In the genomic region with DNA sequence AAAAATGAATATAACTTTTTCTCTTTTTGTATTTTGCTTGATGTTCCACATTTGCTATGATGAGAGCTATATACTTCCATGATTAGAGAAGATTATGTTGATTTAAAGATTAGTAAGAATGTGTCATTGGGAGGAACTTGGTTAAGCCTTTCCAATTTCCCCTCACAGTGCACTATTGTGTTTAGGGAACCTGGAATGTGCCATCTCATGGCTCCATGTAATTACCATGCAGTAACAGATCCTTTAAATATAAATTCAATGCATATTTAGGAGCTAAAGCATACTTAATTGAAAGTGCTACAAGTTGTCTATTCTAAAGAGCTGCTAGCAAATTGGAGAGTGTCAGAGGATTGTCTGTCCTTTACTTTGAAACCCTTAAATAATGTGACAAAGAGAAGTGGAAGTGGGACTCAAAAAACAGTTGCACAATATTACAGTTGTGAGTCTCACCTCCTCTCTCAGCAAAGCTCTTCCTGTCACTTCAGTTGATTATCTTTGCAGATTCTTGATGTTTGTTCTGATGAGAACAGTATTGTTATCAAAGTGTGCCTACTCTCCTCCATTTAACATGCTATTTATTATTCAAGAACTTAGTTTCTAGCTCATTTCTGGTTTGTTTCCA, we compare ENCODE assay signal across 18 cellular contexts.
DNase-seq lines count a peak whose midpoint lies in the region; ATAC-seq and TF ChIP-seq lines count a peak whose summit lies in the region.
"Had no signal": no experiment of that assay in that cellular context is flagged by ENCODE, and none has a peak within 500 bp of the region (broad histone marks: within the 10 kb centered on the region; RNA-seq: fewer than 3 reads in every experiment).

No MANE protein-coding gene starts in this region.

- no peaks in the 10 kb centered on the region for H3K23me2 ChIP-seq in H9 (ENCODE audit: insufficient read length, low read depth, low read length, poor library complexity, severe bottlenecking)

- H3K56ac ChIP-seq in H9 (ENCODE audit: insufficient read length, low read depth, low read length) = no peak overlapping the region

- H3K4me3 Mint-ChIP-seq in MCF 10A (ENCODE audit: unreplicated experiment) (no peak overlapping the region), type B pancreatic cell (no peak overlapping the region), H9 (no peak overlapping the region)
- H3K4me3 Mint-ChIP-seq: activated naive CD8-positive, alpha-beta T cell; activated T-cell treated with anti-CD3 and anti-CD28 coated beads, Interleukin-2, amount 50 U/mL, for 24 hours; CD8-positive, alpha-beta memory T cell; central memory CD8-positive, alpha-beta T cell; HFFc6 had no signal

- no peak overlapping the region for H3K27ac ChIP-seq in breast epithelium
- no peak overlapping the region for H3K27ac ChIP-seq in RWPE2 (ENCODE audit: poor library complexity, severe bottlenecking)
- no peak overlapping the region for H3K27ac ChIP-seq in fibroblast of lung (ENCODE audit: insufficient read depth, low read length)
- H3K27ac ChIP-seq in dorsolateral prefrontal cortex = no peak overlapping the region
- no peak overlapping the region for H3K27ac ChIP-seq in H9 (ENCODE audit: insufficient read length, low read depth, low read length)
- H3K27ac ChIP-seq: A549, stomach had no signal

- intact Hi-C loops in MCF 10A (cut with micrococcal nuclease) (no loop called here), breast epithelium (cut with DNase I; ENCODE audit: low total_unique reads) (no loop called here), dorsolateral prefrontal cortex (cut with DNase I) (no loop called here)

- H4K20me1 ChIP-seq in fibroblast of lung (ENCODE audit: control insufficient read depth, extremely low read depth, insufficient read depth, low read length) = no peaks in the 10 kb centered on the region
- H4K20me1 ChIP-seq in H9 (ENCODE audit: control insufficient read depth, insufficient read depth, insufficient read length) = no peaks in the 10 kb centered on the region

- no peaks in the 10 kb centered on the region for H3K9me3 ChIP-seq in breast epithelium
- H3K9me3 ChIP-seq in RWPE2 (ENCODE audit: severe bottlenecking) = no peaks in the 10 kb centered on the region
- H3K9me3 ChIP-seq in fibroblast of lung (ENCODE audit: control insufficient read depth, insufficient read depth, low read depth, low read length) = no peaks in the 10 kb centered on the region
- no peaks in the 10 kb centered on the region for H3K9me3 ChIP-seq in H9 (ENCODE audit: control insufficient read depth, low read depth, low read length)
- H3K9me3 ChIP-seq: A549, stomach had no signal

- no peak overlapping the region for H4K91ac ChIP-seq in H9 (ENCODE audit: insufficient read length, low read depth, low read length)

- no peak overlapping the region for H2AFZ ChIP-seq in fibroblast of lung (ENCODE audit: low read length)
- H2AFZ ChIP-seq in H9 (ENCODE audit: low read length) = no peak overlapping the region

- no peak overlapping the region for H2BK20ac ChIP-seq in H9 (ENCODE audit: low read depth, low read length, poor library complexity, severe bottlenecking)

- H2BK15ac ChIP-seq in H9 (ENCODE audit: low read depth, low read length) = no peak overlapping the region

- H3K4me1 ChIP-seq in breast epithelium = no peaks in the 10 kb centered on the region
- peaks cover 20% of the 10 kb centered on the region for H3K4me1 ChIP-seq in RWPE2 (ENCODE audit: insufficient read depth, poor library complexity, severe bottlenecking)
- no peaks in the 10 kb centered on the region for H3K4me1 ChIP-seq in fibroblast of lung (ENCODE audit: control insufficient read depth, extremely low read depth, insufficient read depth, low read length)
- H3K4me1 ChIP-seq in H9 (ENCODE audit: insufficient read depth, low read length) = no peaks in the 10 kb centered on the region; the same call in 1 of the 2 replicates
- H3K4me1 ChIP-seq: A549 had no signal

- no peak overlapping the region for H3T11ph ChIP-seq in H9 (ENCODE audit: low read length)

- no peak for TF ChIP-seq POLR2A in breast epithelium (IDR thresholded peaks at IDR 0.05)

- no peak overlapping the region for H3K14ac ChIP-seq in H9 (ENCODE audit: insufficient read depth, low read length)

- TF ChIP-seq CTCF in MCF 10A (IDR thresholded peaks at IDR 0.05; ENCODE audit: unreplicated experiment) (no peak), breast epithelium (IDR thresholded peaks at IDR 0.05) (no peak), RWPE2 (IDR thresholded peaks at IDR 0.05; ENCODE audit: poor library complexity, severe bottlenecking) (no peak), fibroblast of lung (conservative IDR thresholded peaks at IDR 0.05 in 1 of 2, IDR thresholded peaks at IDR 0.05 in 1 of 2; ENCODE audit: low read depth in 1 of 2, low read length in 2 of 2) (no peak), dorsolateral prefrontal cortex (IDR thresholded peaks at IDR 0.05 in 54 of 56, conservative IDR thresholded peaks at IDR 0.05 in 2 of 56; ENCODE audit: low read depth in 1 of 56, partially characterized antibody in 56 of 56) (no peak), type B pancreatic cell (conservative IDR thresholded peaks at IDR 0.05) (no peak), H9 (conservative IDR thresholded peaks at IDR 0.05) (no peak), GM13976 (IDR thresholded peaks at IDR 0.05; ENCODE audit: borderline replicate concordance, control extremely low read depth, extremely low read depth, insufficient read depth, missing control alignments) (no peak)

- CTCF ChIA-PET in MCF 10A (lab: Yijun Ruan, JAX) = interaction anchor here (0.7 to 0.8 kb wide), 2 partner anchors 15 to 31 kb away, joined by 3 read pairs; no protein-coding TSS in a partner anchor

- H2BK5ac ChIP-seq in H9 (ENCODE audit: insufficient read length, low read length) = no peak overlapping the region

- no peak overlapping the region for H3K4me2 ChIP-seq in fibroblast of lung (ENCODE audit: extremely low read depth, insufficient read depth, low read length)
- H3K4me2 ChIP-seq in H9 (ENCODE audit: insufficient read depth, insufficient read length, low read length) = no peak overlapping the region
- H3K4me2 ChIP-seq: A549 had no signal

- H3K36me3 Mint-ChIP-seq in MCF 10A (ENCODE audit: insufficient read depth, unreplicated experiment) (no peaks in the 10 kb centered on the region), type B pancreatic cell (no peaks in the 10 kb centered on the region), H9 (ENCODE audit: insufficient read depth in 1 of 3, low read depth in 3 of 3) (no peaks in the 10 kb centered on the region)
- H3K36me3 Mint-ChIP-seq: activated naive CD8-positive, alpha-beta T cell; CD8-positive, alpha-beta memory T cell had no signal

- H3K4me1 Mint-ChIP-seq in MCF 10A (ENCODE audit: insufficient read depth, unreplicated experiment) (peaks cover 22% of the 10 kb centered on the region), type B pancreatic cell (ENCODE audit: unreplicated experiment) (no peaks in the 10 kb centered on the region), H9 (peaks cover 8% of the 10 kb centered on the region in 2 experiments)
- H3K4me1 Mint-ChIP-seq: CD8-positive, alpha-beta memory T cell; central memory CD8-positive, alpha-beta T cell had no signal

- H3K23ac ChIP-seq in H9 (ENCODE audit: insufficient read length, low read depth, low read length) = no peak overlapping the region

- no peak overlapping the region for H3K4ac ChIP-seq in H9 (ENCODE audit: low read depth, low read length)

- H2BK12ac ChIP-seq in H9 (ENCODE audit: insufficient read length, low read depth, low read length) = no peak overlapping the region

- no peak overlapping the region for H2BK120ac ChIP-seq in H9 (ENCODE audit: low read depth, low read length, poor library complexity, severe bottlenecking)

- POLR2A ChIA-PET in MCF 10A (lab: Yijun Ruan, JAX) = interaction anchor here (0.6 to 1.8 kb wide), 4 partner anchors 8 to 106 kb away, joined by 3 to 7 read pairs (median 5); no protein-coding TSS in a partner anchor

- H3K36me3 ChIP-seq in breast epithelium (peaks cover 3% of the 10 kb centered on the region), RWPE2 (ENCODE audit: low read depth) (no peaks in the 10 kb centered on the region), fibroblast of lung (ENCODE audit: control insufficient read depth, insufficient read depth, low read length) (no peaks in the 10 kb centered on the region)
- H3K36me3 ChIP-seq: stomach had no signal

- in situ Hi-C loops in GM13976 (cut with MboI; ENCODE audit: low sequenced_read_pairs, unreplicated experiment) = no loop called here

- no peak overlapping the region for H4K8ac ChIP-seq in H9 (replicated peaks; ENCODE audit: insufficient read length, low read depth, low read length)

- no peak overlapping the region for H2AK5ac ChIP-seq in H9 (ENCODE audit: insufficient read length, low read length)

- peak; percentile 61 for ATAC-seq in RWPE2 (ENCODE audit: low read depth)
- ATAC-seq: A549 had no signal

- DNase-seq in MCF 10A (ENCODE audit: unreplicated experiment) (no peak), breast epithelium (ENCODE audit: low spot score in 2 of 2) (no peak), RWPE2 (ENCODE audit: low spot score) (no peak), fibroblast of lung (ENCODE audit: low read depth in 2 of 2) (peak; percentile 9 to 32), dorsolateral prefrontal cortex (no peak), type B pancreatic cell (ENCODE audit: extremely low spot score, unreplicated experiment) (no peak), H9 (no peak), GM13976 (ENCODE audit: low spot score) (no peak)
- DNase-seq: activated CD4-positive, alpha-beta T cell treated with anti-CD3 and anti-CD28 coated beads, Interleukin-2, amount 50 U/mL, for 1 hour; activated T-cell treated with anti-CD3 and anti-CD28 coated beads, Interleukin-2, amount 50 U/mL, for 24 hours; CD8-positive, alpha-beta memory T cell; HFFc6; NCI-H2081 treated with DMSO at 0.1 percent for 48 hours; NCI-H69; stomach had no signal

- H3K27ac Mint-ChIP-seq in MCF 10A (ENCODE audit: low read depth, unreplicated experiment) (peak overlapping the region; percentile 70), type B pancreatic cell (no peak overlapping the region), H9 (no peak overlapping the region)
- H3K27ac Mint-ChIP-seq: activated naive CD8-positive, alpha-beta T cell; activated T-cell treated with anti-CD3 and anti-CD28 coated beads, Interleukin-2, amount 50 U/mL, for 24 hours; CD8-positive, alpha-beta memory T cell; HFFc6 had no signal

- H3K27me3 Mint-ChIP-seq in MCF 10A (ENCODE audit: insufficient read depth, unreplicated experiment) (no peaks in the 10 kb centered on the region), type B pancreatic cell (no peaks in the 10 kb centered on the region), H9 (ENCODE audit: low read depth) (no peaks in the 10 kb centered on the region)
- H3K27me3 Mint-ChIP-seq: activated naive CD8-positive, alpha-beta T cell; activated T-cell treated with anti-CD3 and anti-CD28 coated beads, Interleukin-2, amount 50 U/mL, for 24 hours; central memory CD8-positive, alpha-beta T cell had no signal

- H3K79me2 ChIP-seq in fibroblast of lung (ENCODE audit: control insufficient read depth, insufficient read depth, low read length) (no peaks in the 10 kb centered on the region), H9 (ENCODE audit: insufficient read depth, low read length) (no peaks in the 10 kb centered on the region)

- BruUV-seq in MCF 10A (replicated peaks; lab: Mats Ljungman, UMichigan) = no TSS peak

- H3K9me3 Mint-ChIP-seq in MCF 10A (ENCODE audit: unreplicated experiment) (peaks cover 8% of the 10 kb centered on the region), type B pancreatic cell (no peaks in the 10 kb centered on the region), H9 (no peaks in the 10 kb centered on the region)
- H3K9me3 Mint-ChIP-seq: activated T-cell treated with anti-CD3 and anti-CD28 coated beads, Interleukin-2, amount 50 U/mL, for 24 hours; HFFc6 had no signal

- no peak overlapping the region for H3K9ac ChIP-seq in fibroblast of lung (ENCODE audit: insufficient read depth, low read length)
- no peak overlapping the region for H3K9ac ChIP-seq in H9 (ENCODE audit: extremely low read depth, insufficient read length, low read length)

- H3K18ac ChIP-seq in H9 (ENCODE audit: insufficient read length, low read depth, low read length) = no peak overlapping the region

- H3K4me3 ChIP-seq in breast epithelium = no peak overlapping the region
- H3K4me3 ChIP-seq in RWPE2 (ENCODE audit: severe bottlenecking) = no peak overlapping the region
- no peak overlapping the region for H3K4me3 ChIP-seq in fibroblast of lung (replicated peaks in 1 of 4; ENCODE audit: control extremely low read depth in 1 of 4, insufficient read depth in 1 of 4, low read depth in 3 of 4, low read length in 4 of 4)
- no peak overlapping the region for H3K4me3 ChIP-seq in dorsolateral prefrontal cortex
- H3K4me3 ChIP-seq: A549, stomach had no signal

- H4K5ac ChIP-seq in H9 (ENCODE audit: insufficient read length, low read depth, low read length) = no peak overlapping the region

- H3K27me3 ChIP-seq in breast epithelium (no peaks in the 10 kb centered on the region), RWPE2 (ENCODE audit: insufficient read depth, poor library complexity, severe bottlenecking) (no peaks in the 10 kb centered on the region), fibroblast of lung (ENCODE audit: control insufficient read depth, insufficient read depth, low read length) (no peaks in the 10 kb centered on the region), dorsolateral prefrontal cortex (no peaks in the 10 kb centered on the region), H9 (ENCODE audit: insufficient read depth, low read length) (no peaks in the 10 kb centered on the region)
- H3K27me3 ChIP-seq: stomach had no signal

- H3K79me1 ChIP-seq in H9 (ENCODE audit: insufficient read depth, low read depth, low read length, poor library complexity, severe bottlenecking) = no peaks in the 10 kb centered on the region

Comparison
In these comparisons a context has a peak if more than half of its experiments do, and no peak if none do; other contexts are left out.
1. DNase-seq: peak in fibroblast of lung (2 of 2); none in MCF 10A (single experiment), breast epithelium (0 of 2), RWPE2 (single experiment), dorsolateral prefrontal cortex (0 of 10), type B pancreatic cell (single experiment), H9 (single experiment) and GM13976 (single experiment).